Comparison of ENCODE assay signal across 8 cellular contexts in the genomic region with DNA sequence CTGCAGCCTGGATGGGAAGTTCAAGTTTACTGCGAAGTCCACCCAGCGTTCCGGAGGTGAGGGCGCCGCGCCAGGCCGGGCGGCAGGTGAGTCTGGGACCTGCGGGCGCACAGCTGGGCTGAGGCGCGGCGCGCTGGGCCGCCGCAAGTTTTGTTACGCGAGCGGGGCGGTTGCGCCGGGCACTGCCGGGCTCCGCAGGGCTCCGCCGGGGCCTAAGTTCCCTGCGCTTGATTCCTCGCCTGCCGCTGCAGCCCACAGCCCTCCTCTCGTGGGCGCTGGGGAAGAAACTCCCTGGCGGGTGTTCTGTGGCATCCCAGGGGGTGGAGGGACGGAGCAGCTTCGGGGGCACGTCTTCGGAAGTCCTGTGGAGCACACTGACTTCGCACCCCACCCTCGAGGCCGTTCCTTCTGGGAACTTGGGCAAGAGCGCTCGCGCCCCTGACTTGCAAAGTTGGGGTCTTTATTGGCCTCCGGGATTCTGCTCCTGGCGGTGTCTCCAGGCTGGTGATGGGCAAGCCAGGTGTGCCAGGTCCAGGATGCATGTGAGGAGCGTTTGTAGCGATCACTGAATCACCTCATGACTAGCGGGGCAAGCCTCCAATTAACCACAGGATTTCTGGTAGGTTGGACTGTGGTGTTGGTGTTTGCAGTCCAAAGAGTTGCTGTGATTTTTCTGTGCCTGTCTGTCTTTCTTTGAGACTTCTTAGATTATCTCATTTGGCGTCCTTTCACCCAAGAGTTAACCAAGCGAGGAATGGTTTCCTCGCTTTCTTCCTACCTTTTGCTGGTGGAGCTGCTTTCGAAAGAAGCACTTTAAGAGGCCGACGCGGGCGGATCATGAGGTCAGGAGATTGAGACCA. TPM values are rescaled to one million over a fixed set of nuclear protein-coding genes. Genes with fewer than 3 reads are reported as not detected.
DNase-seq lines count a peak whose midpoint lies in the region; ATAC-seq lines count a peak whose summit lies in the region.
"Not testable (repeated sequence)": the region's sequence is repeated elsewhere in the genome, so short reads cannot be mapped to it uniquely, and the experiment has no call there.

No MANE protein-coding gene starts in this region.

- H3K4me3 ChIP-seq in skeletal muscle satellite cell (ENCODE audit: low read length) = peak overlapping the region; percentile 81

- H3K4me1 ChIP-seq in skeletal muscle satellite cell (ENCODE audit: control insufficient read depth, insufficient read depth, low read length) = not testable (repeated sequence)

- H3K9ac ChIP-seq in skeletal muscle satellite cell (ENCODE audit: low read depth, low read length) = peak overlapping the region; percentile 88

- peak overlapping the region; percentile 86 for H3K4me3 Mint-ChIP-seq in activated CD8-positive, alpha-beta memory T cell treated with anti-CD3 and anti-CD28 coated beads, Interleukin-2, amount 10 ng/mL, durations not matched to agents 7 days and 5 days
- H3K4me3 Mint-ChIP-seq in effector memory CD8-positive, alpha-beta T cell = peak overlapping the region; percentile 89 to 91

- not testable (repeated sequence) for H3K36me3 Mint-ChIP-seq in activated CD8-positive, alpha-beta memory T cell treated with anti-CD3 and anti-CD28 coated beads, Interleukin-2, amount 10 ng/mL, durations not matched to agents 7 days and 5 days
- H3K36me3 Mint-ChIP-seq in effector memory CD8-positive, alpha-beta T cell (ENCODE audit: insufficient read depth) = peaks cover 16% of the 10 kb centered on the region

- H3K27me3 ChIP-seq in skeletal muscle satellite cell (ENCODE audit: control insufficient read depth, insufficient read depth, low read length) = not testable (repeated sequence)

- peaks cover 18% of the 10 kb centered on the region for H3K4me1 Mint-ChIP-seq in activated CD8-positive, alpha-beta memory T cell treated with anti-CD3 and anti-CD28 coated beads, Interleukin-2, amount 10 ng/mL, durations not matched to agents 7 days and 5 days
- peaks cover 2 to 16% of the 10 kb centered on the region in 2 donors for H3K4me1 Mint-ChIP-seq in effector memory CD8-positive, alpha-beta T cell (ENCODE audit: low read depth in 2 of 2)

- CTCF ChIA-PET in activated CD8-positive, alpha-beta memory T cell treated with anti-CD3 and anti-CD28 coated beads, Interleukin-2, amount 10 ng/mL, durations not matched to agents 7 days and 5 days (lab: Charles Lee) = not testable (repeated sequence)

- peak; percentile 40 for ATAC-seq in GM19035 (IDR thresholded peaks at IDR 0.05; ENCODE audit: unreplicated experiment)
- peak; percentile 32 for ATAC-seq in HG03066 (IDR thresholded peaks at IDR 0.05; ENCODE audit: low read depth, unreplicated experiment)
- ATAC-seq in activated CD8-positive, alpha-beta memory T cell treated with anti-CD3 and anti-CD28 coated beads, Interleukin-2, amount 10 ng/mL, durations not matched to agents 7 days and 5 days = peak; percentile 24
- peak; percentile 39 for ATAC-seq in effector memory CD8-positive, alpha-beta T cell (replicated peaks)
- ATAC-seq in left lobe of liver = peak; percentile 51

- DNase-seq in AG20443 (ENCODE audit: low spot score) = peak; percentile 12
- peak; percentile 51 to 79 for DNase-seq in NCI-H526 (lab: John Stamatoyannopoulos, UW)
- peak; percentile 45 for DNase-seq in activated CD8-positive, alpha-beta memory T cell treated with anti-CD3 and anti-CD28 coated beads, Interleukin-2, amount 10 ng/mL, durations not matched to agents 7 days and 5 days
- DNase-seq in effector memory CD8-positive, alpha-beta T cell = peak; percentile 10 to 25 (median 22)
- peak; percentile 62 for DNase-seq in left lobe of liver (ENCODE audit: low spot score)

- H3K9me3 Mint-ChIP-seq in activated CD8-positive, alpha-beta memory T cell treated with anti-CD3 and anti-CD28 coated beads, Interleukin-2, amount 10 ng/mL, durations not matched to agents 7 days and 5 days (ENCODE audit: low read depth); effector memory CD8-positive, alpha-beta T cell: not testable (repeated sequence)

- H3K9me3 ChIP-seq in skeletal muscle satellite cell (replicated peaks; ENCODE audit: low read length) = not testable (repeated sequence)

- H3K27me3 Mint-ChIP-seq in activated CD8-positive, alpha-beta memory T cell treated with anti-CD3 and anti-CD28 coated beads, Interleukin-2, amount 10 ng/mL, durations not matched to agents 7 days and 5 days; effector memory CD8-positive, alpha-beta T cell: not testable (repeated sequence)

- peak overlapping the region; percentile 93 for H3K27ac Mint-ChIP-seq in activated CD8-positive, alpha-beta memory T cell treated with anti-CD3 and anti-CD28 coated beads, Interleukin-2, amount 10 ng/mL, durations not matched to agents 7 days and 5 days
- peak overlapping the region; percentile 92 to 93 for H3K27ac Mint-ChIP-seq in effector memory CD8-positive, alpha-beta T cell

- H3K4me2 ChIP-seq in skeletal muscle satellite cell (ENCODE audit: low read length) = peak overlapping the region; percentile 86

- not testable (repeated sequence) for H3K36me3 ChIP-seq in skeletal muscle satellite cell (ENCODE audit: insufficient read depth, low read length)

RNA-seq across cellular contexts. Expression of gene NBPF12, which starts 1.0 kb away (rescaled TPM):
- total RNA-seq in activated CD8-positive, alpha-beta memory T cell treated with anti-CD3 and anti-CD28 coated beads, Interleukin-2, amount 10 ng/mL, durations not matched to agents 7 days and 5 days = 10 to 100 TPM; 15.6 to 16.2 TPM
- total RNA-seq in left lobe of liver = 17.7 TPM
- 2.2 and 3.3 TPM in 2 replicates for total RNA-seq in skeletal muscle satellite cell (2012; rRNA removed)

Comparison
In these comparisons a context has a peak if more than half of its experiments do, and no peak if none do; other contexts are left out.
1. Peak in every context shown above with its lines: DNase-seq, ATAC-seq and H3K4me3 ChIP-seq.
2. DNase-seq: peak in every context shown above with its lines; median percentile 65 in NCI-H526; 62 in left lobe of liver; 45 in activated CD8-positive, alpha-beta memory T cell treated with anti-CD3 and anti-CD28 coated beads, Interleukin-2, amount 10 ng/mL, durations not matched to agents 7 days and 5 days; 22 in effector memory CD8-positive, alpha-beta T cell; 12 in AG20443.